Comparison of ENCODE assay signal across 13 cellular contexts in the genomic region with DNA sequence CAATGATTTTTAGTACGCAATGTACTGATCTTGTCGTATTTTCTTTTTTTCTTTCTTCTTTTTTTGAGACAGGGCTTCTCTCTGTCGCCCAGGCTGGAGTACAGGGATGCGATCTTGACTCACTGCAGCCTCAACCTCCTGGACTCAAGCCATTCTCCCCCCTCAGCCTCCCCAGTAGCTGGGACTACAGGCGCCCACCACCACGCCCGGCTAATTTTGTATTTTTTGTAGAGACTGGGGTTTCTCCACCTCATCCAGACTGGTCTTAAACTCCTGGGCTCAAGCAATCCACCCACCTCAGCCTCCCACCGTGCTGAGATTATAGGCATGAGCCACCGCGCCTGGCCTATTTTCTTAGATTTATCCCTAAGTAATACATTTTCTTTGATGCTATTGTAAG. TPM values are rescaled to one million over a fixed set of nuclear protein-coding genes. Genes with fewer than 3 reads are reported as not detected.
DNase-seq lines count a peak whose midpoint lies in the region; FAIRE-seq and TF ChIP-seq lines count a peak whose summit lies in the region.
"Had no signal": no experiment of that assay in that cellular context is flagged by ENCODE, and none has a peak within 500 bp of the region (broad histone marks: within the 10 kb centered on the region; RNA-seq: fewer than 3 reads in every experiment).

No MANE protein-coding gene starts in this region.

- H3K9ac ChIP-seq in kidney (ENCODE audit: low read length in 2 of 2), result no peak overlapping the region

- no peak for FAIRE-seq in kidney (lab: Jason Lieb, UNC)

- peak overlapping the region; percentile 41; the same call in 1 of the 2 replicates for H3K4me3 Mint-ChIP-seq in HFFc6
- no peak overlapping the region for H3K4me3 Mint-ChIP-seq in activated T-helper 1 cell treated with anti-CD3 and anti-CD28 coated beads, Interleukin-12 subunit alpha, Interleukin-12 subunit beta, Interleukin-2, Interleukin-4 antibody, amounts not matched to agents 30 ng/mL and 10 ng/mL and 1 ng/mL, durations not matched to agents 14 hours and 24 hours and 36 hours
- H3K4me3 Mint-ChIP-seq: mesothelial cell of epicardium had no signal

- intact Hi-C loops in ascending aorta (cut with DNase I), result no loop called here
- intact Hi-C loops in kidney (cut with DNase I), result no loop called here
- intact Hi-C loops in activated T-helper 1 cell treated with anti-CD3 and anti-CD28 coated beads, Interleukin-12 subunit alpha, Interleukin-12 subunit beta, Interleukin-2, Interleukin-4 antibody, amounts not matched to agents 30 ng/mL and 10 ng/mL and 1 ng/mL, durations not matched to agents 14 hours and 24 hours and 36 hours (cut with micrococcal nuclease), result no loop called here

- H3K27me3 Mint-ChIP-seq in HFFc6 (ENCODE audit: insufficient read depth), result peaks cover 7% of the 10 kb centered on the region
- H3K27me3 Mint-ChIP-seq in activated T-helper 1 cell treated with anti-CD3 and anti-CD28 coated beads, Interleukin-12 subunit alpha, Interleukin-12 subunit beta, Interleukin-2, Interleukin-4 antibody, amounts not matched to agents 30 ng/mL and 10 ng/mL and 1 ng/mL, durations not matched to agents 14 hours and 24 hours and 36 hours (ENCODE audit: insufficient read depth), result peaks cover 5% of the 10 kb centered on the region

- H3K4me3 ChIP-seq in ascending aorta (no peak overlapping the region), kidney (ENCODE audit: low read length in 2 of 2) (no peak overlapping the region), skin epidermis (no peak overlapping the region)
- H3K4me3 ChIP-seq: gastrocnemius medialis had no signal

- H3K27ac ChIP-seq in ascending aorta (peak overlapping the region; percentile 94 to 99), kidney (ENCODE audit: low read depth in 2 of 2, low read length in 2 of 2) (no peak overlapping the region), skin epidermis (peak overlapping the region in 15 of 21 experiments; percentile 26 to 91 (median 68))
- H3K27ac ChIP-seq: gastrocnemius medialis had no signal

- no peaks in the 10 kb centered on the region for H3K36me3 ChIP-seq in ascending aorta
- H3K36me3 ChIP-seq in kidney (ENCODE audit: control insufficient read depth in 1 of 2, insufficient read depth in 2 of 2, low read length in 2 of 2), result no peaks in the 10 kb centered on the region
- H3K36me3 ChIP-seq: gastrocnemius medialis had no signal

- H3K36me3 Mint-ChIP-seq in HFFc6 (ENCODE audit: low read depth), result peaks cover 25% of the 10 kb centered on the region
- H3K36me3 Mint-ChIP-seq in activated T-helper 1 cell treated with anti-CD3 and anti-CD28 coated beads, Interleukin-12 subunit alpha, Interleukin-12 subunit beta, Interleukin-2, Interleukin-4 antibody, amounts not matched to agents 30 ng/mL and 10 ng/mL and 1 ng/mL, durations not matched to agents 14 hours and 24 hours and 36 hours (ENCODE audit: low read depth), result no peaks in the 10 kb centered on the region
- H3K36me3 Mint-ChIP-seq: mesothelial cell of epicardium had no signal

- H3K9me3 ChIP-seq in ascending aorta (no peaks in the 10 kb centered on the region), kidney (ENCODE audit: control insufficient read depth in 1 of 2, low read length in 2 of 2) (no peaks in the 10 kb centered on the region)
- H3K9me3 ChIP-seq: gastrocnemius medialis had no signal

- TF ChIP-seq CTCF in HFFc6 (IDR thresholded peaks at IDR 0.05) (no peak), ascending aorta (IDR thresholded peaks at IDR 0.05) (no peak), kidney (IDR thresholded peaks at IDR 0.05; ENCODE audit: borderline replicate concordance, extremely low read depth, insufficient read depth) (no peak)

- peaks cover 43% of the 10 kb centered on the region for H3K4me1 Mint-ChIP-seq in HFFc6 (ENCODE audit: low read depth)
- peaks cover 12% of the 10 kb centered on the region for H3K4me1 Mint-ChIP-seq in activated T-helper 1 cell treated with anti-CD3 and anti-CD28 coated beads, Interleukin-12 subunit alpha, Interleukin-12 subunit beta, Interleukin-2, Interleukin-4 antibody, amounts not matched to agents 30 ng/mL and 10 ng/mL and 1 ng/mL, durations not matched to agents 14 hours and 24 hours and 36 hours (ENCODE audit: low read depth)

- H3K4me1 ChIP-seq in ascending aorta (peaks cover 25 to 47% of the 10 kb centered on the region in 2 donors), kidney (ENCODE audit: control insufficient read depth in 1 of 2, insufficient read depth in 1 of 2, low read depth in 1 of 2, low read length in 2 of 2) (peaks cover 0 to 6% of the 10 kb centered on the region in 2 donors)

- DNase-seq in HFFc6, result no peak
- no peak for DNase-seq in ascending aorta (ENCODE audit: low spot score in 2 of 2)
- peak; percentile 47 for DNase-seq in kidney
- DNase-seq in T-helper 1 cell, result no peak
- DNase-seq in activated T-helper 1 cell treated with anti-CD3 and anti-CD28 coated beads, Interleukin-12 subunit alpha, Interleukin-12 subunit beta, Interleukin-2, Interleukin-4 antibody, amounts not matched to agents 30 ng/mL and 10 ng/mL and 1 ng/mL, durations not matched to agents 14 hours and 24 hours and 36 hours (ENCODE audit: low spot score), result no peak
- no peak for DNase-seq in NCI-H1417 treated with DMSO at 0.1 percent for 48 hours (lab: John Stamatoyannopoulos, UW)
- DNase-seq in DMS79 treated with DMSO at 0.1 percent for 48 hours (lab: John Stamatoyannopoulos, UW), result no peak
- DNase-seq: Calu3, gastrocnemius medialis, NCI-H345, SIG-M5 had no signal

- H3K9me3 Mint-ChIP-seq in HFFc6, result peaks cover 8% of the 10 kb centered on the region
- H3K9me3 Mint-ChIP-seq in activated T-helper 1 cell treated with anti-CD3 and anti-CD28 coated beads, Interleukin-12 subunit alpha, Interleukin-12 subunit beta, Interleukin-2, Interleukin-4 antibody, amounts not matched to agents 30 ng/mL and 10 ng/mL and 1 ng/mL, durations not matched to agents 14 hours and 24 hours and 36 hours, result peaks cover under 1% of the 10 kb centered on the region

- H3K27ac Mint-ChIP-seq in HFFc6, result peak overlapping the region; percentile 72
- H3K27ac Mint-ChIP-seq in activated T-helper 1 cell treated with anti-CD3 and anti-CD28 coated beads, Interleukin-12 subunit alpha, Interleukin-12 subunit beta, Interleukin-2, Interleukin-4 antibody, amounts not matched to agents 30 ng/mL and 10 ng/mL and 1 ng/mL, durations not matched to agents 14 hours and 24 hours and 36 hours, result no peak overlapping the region
- H3K27ac Mint-ChIP-seq: mesothelial cell of epicardium had no signal

- no peaks in the 10 kb centered on the region for H3K27me3 ChIP-seq in ascending aorta

RNA-seq across cellular contexts. Expression of a gene that starts 43.9 kb away (rescaled TPM):
- total RNA-seq in HFFc6 (2021; fragmentation: NEBNext Ultra II Directional; extraction: Animal tissue kit (Norgen Biotek cat#: 25700)), result 100 to 1,000 TPM; 426 to 514 (median 467) TPM
- 1,704 TPM for total RNA-seq in ascending aorta
- 174 TPM for total RNA-seq in kidney
- polyA plus RNA-seq in kidney (ENCODE audit: insufficient read depth, low read depth, low replicate concordance), result 52.4 TPM
- total RNA-seq in activated T-helper 1 cell treated with anti-CD3 and anti-CD28 coated beads, Interleukin-12 subunit alpha, Interleukin-12 subunit beta, Interleukin-2, Interleukin-4 antibody, amounts not matched to agents 30 ng/mL and 10 ng/mL and 1 ng/mL, durations not matched to agents 14 hours and 24 hours and 36 hours, result 1.4 and 2.1 TPM in 2 replicates

Comparison
In these comparisons a context has a peak if more than half of its experiments do, and no peak if none do; other contexts are left out.
1. H3K27ac ChIP-seq: peak in ascending aorta (2 of 2) and skin epidermis (15 of 21); none in kidney (0 of 2).
2. RNA of a gene that starts 43.9 kb away (total RNA-seq): 1,704 TPM in ascending aorta (single experiment), 426 to 514 TPM in HFFc6 and 174 TPM in kidney (single experiment); 1.4 to 2.1 TPM in activated T-helper 1 cell treated with anti-CD3 and anti-CD28 coated beads, Interleukin-12 subunit alpha, Interleukin-12 subunit beta, Interleukin-2, Interleukin-4 antibody, amounts not matched to agents 30 ng/mL and 10 ng/mL and 1 ng/mL, durations not matched to agents 14 hours and 24 hours and 36 hours; every median in the first group is over 10 times any median in the second.